In the genomic region with DNA sequence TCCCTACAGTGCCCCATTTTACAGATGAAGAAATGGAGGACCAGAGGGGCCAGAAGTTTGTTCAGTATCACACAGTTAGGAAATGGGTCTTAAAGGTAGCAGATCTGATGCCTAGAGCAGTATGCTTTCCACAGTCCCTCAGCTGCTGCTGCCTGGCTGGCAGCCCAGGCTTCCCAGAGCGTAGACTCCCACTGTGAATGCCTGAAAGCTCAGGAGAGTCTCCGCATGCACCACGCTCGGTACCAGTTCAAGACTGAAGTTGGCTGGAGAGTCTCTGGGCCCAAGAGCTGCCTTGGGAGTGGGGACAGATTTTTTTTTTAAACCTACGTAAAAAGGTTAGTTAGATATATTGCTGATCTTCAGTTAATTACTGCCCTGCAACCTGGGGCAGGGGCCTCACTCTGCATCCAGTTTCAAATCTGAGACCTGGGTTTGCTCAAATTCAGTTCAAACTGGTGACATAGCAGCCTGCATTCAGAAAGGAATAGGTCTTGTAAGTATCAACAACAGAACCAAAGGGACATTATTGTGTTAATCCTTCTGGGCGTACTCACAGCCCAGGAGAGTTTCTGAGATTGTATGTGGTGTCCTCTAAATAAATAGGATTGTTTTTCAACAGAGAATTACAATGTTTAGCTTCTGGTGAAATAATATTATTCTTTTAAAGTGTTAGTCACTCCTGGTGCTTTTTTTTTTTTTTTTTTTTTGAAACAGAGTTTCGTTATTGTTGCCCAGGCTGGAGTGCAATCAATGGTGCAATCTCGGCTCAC, we compare ENCODE assay signal across 1 cellular context.
TF ChIP-seq lines count a peak whose summit lies in the region.

No MANE protein-coding gene starts in this region.

TF ChIP-seq in IMR-90, 13 proteins besides CTCF, POLR2A, EP300 and RAD21:
- no peak for TF ChIP-seq SMC3 (IDR thresholded peaks at IDR 0.05; ENCODE audit: low read depth, low read length)
- TF ChIP-seq, protein P1, sequence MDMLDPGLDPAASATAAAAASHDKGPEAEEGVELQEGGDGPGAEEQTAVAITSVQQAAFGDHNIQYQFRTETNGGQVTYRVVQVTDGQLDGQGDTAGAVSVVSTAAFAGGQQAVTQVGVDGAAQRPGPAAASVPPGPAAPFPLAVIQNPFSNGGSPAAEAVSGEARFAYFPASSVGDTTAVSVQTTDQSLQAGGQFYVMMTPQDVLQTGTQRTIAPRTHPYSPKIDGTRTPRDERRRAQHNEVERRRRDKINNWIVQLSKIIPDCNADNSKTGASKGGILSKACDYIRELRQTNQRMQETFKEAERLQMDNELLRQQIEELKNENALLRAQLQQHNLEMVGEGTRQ (IDR thresholded peaks at IDR 0.05; ENCODE audit: low read depth, low read length) = no peak
- TF ChIP-seq MAFK (IDR thresholded peaks at IDR 0.05; ENCODE audit: low read depth, low read length) = no peak
- no peak for TF ChIP-seq CHD1 (IDR thresholded peaks at IDR 0.05; ENCODE audit: low read depth, low read length)
- TF ChIP-seq RCOR1 (IDR thresholded peaks at IDR 0.05; ENCODE audit: insufficient replicate concordance, low read length) = no peak
- TF ChIP-seq FOS (IDR thresholded peaks at IDR 0.05; ENCODE audit: low read depth, low read length) = no peak
- no peak for TF ChIP-seq MXI1 (IDR thresholded peaks at IDR 0.05; ENCODE audit: borderline replicate concordance, low read depth, low read length)
- TF ChIP-seq CEBPB (IDR thresholded peaks at IDR 0.05; ENCODE audit: low read depth, low read length) = no peak
- no peak for TF ChIP-seq NFE2L2 (IDR thresholded peaks at IDR 0.05; ENCODE audit: low read depth, low read length)
- no peak for TF ChIP-seq MAZ (IDR thresholded peaks at IDR 0.05; ENCODE audit: borderline replicate concordance, low read depth, low read length)
